ENCODE assay signal across 10 cellular contexts in genomic region chr10:116271593-116272496, GRCh38. TPM values are rescaled to one million over a fixed set of nuclear protein-coding genes. Genes with fewer than 3 reads are reported as not detected.
DNase-seq lines count a peak whose midpoint lies in the region; ATAC-seq and TF ChIP-seq lines count a peak whose summit lies in the region.
"Had no signal": no experiment of that assay in that cellular context is flagged by ENCODE, and none has a peak within 500 bp of the region (broad histone marks: within the 10 kb centered on the region; RNA-seq: fewer than 3 reads in every experiment).

No MANE protein-coding gene starts in this region.

- H3K9me3 ChIP-seq in left lung (no peaks in the 10 kb centered on the region), tibial nerve (no peaks in the 10 kb centered on the region)

- TF ChIP-seq EP300 in tibial nerve (IDR thresholded peaks at IDR 0.05): peak in 1 of 2 donors; percentile 23

- no peaks in the 10 kb centered on the region for H3K36me3 ChIP-seq in left lung
- H3K36me3 ChIP-seq in tibial nerve: peaks cover 0 to 6% (median 0%) of the 10 kb centered on the region in 3 donors

- BruUV-seq in MCF 10A (replicated peaks; lab: Mats Ljungman, UMichigan): no TSS peak

- H3K36me3 Mint-ChIP-seq in activated CD4-positive, alpha-beta T cell treated with anti-CD3 and anti-CD28 coated beads for 36 hours (ENCODE audit: low read depth): peaks cover 3% of the 10 kb centered on the region
- no peaks in the 10 kb centered on the region for H3K36me3 Mint-ChIP-seq in MCF 10A (ENCODE audit: insufficient read depth, unreplicated experiment)

- H3K4me1 Mint-ChIP-seq in activated CD4-positive, alpha-beta T cell treated with anti-CD3 and anti-CD28 coated beads for 36 hours: peaks cover 13% of the 10 kb centered on the region
- H3K4me1 Mint-ChIP-seq in MCF 10A (ENCODE audit: insufficient read depth, unreplicated experiment): peaks cover 10% of the 10 kb centered on the region

- CTCF ChIA-PET in activated CD4-positive, alpha-beta T cell treated with anti-CD3 and anti-CD28 coated beads for 36 hours (lab: Charles Lee): interaction anchor here (1.2 kb wide), 1 partner anchor 24 kb away, joined by 5 read pairs; no protein-coding TSS in a partner anchor
- CTCF ChIA-PET in MCF 10A (lab: Yijun Ruan, JAX): no interaction called here

- H3K27me3 Mint-ChIP-seq in activated CD4-positive, alpha-beta T cell treated with anti-CD3 and anti-CD28 coated beads for 36 hours: peaks cover 57% of the 10 kb centered on the region
- H3K27me3 Mint-ChIP-seq in MCF 10A (ENCODE audit: insufficient read depth, unreplicated experiment): peaks cover 23% of the 10 kb centered on the region

- H3K27ac Mint-ChIP-seq in activated CD4-positive, alpha-beta T cell treated with anti-CD3 and anti-CD28 coated beads for 36 hours: no peak overlapping the region
- H3K27ac Mint-ChIP-seq in MCF 10A (ENCODE audit: low read depth, unreplicated experiment): no peak overlapping the region
- H3K27ac Mint-ChIP-seq: CD14-positive monocyte had no signal

- POLR2A ChIA-PET in activated CD4-positive, alpha-beta T cell treated with anti-CD3 and anti-CD28 coated beads for 36 hours (lab: Charles Lee): no interaction called here
- POLR2A ChIA-PET in MCF 10A (lab: Yijun Ruan, JAX): interaction anchor here (1.3 kb wide), 1 partner anchor 307 kb away, joined by 3 read pairs; no protein-coding TSS in a partner anchor

- intact Hi-C loops in activated CD4-positive, alpha-beta T cell treated with anti-CD3 and anti-CD28 coated beads for 36 hours (cut with DNase I, micrococcal nuclease): loop anchor here in 1 of 2 experiments (10.0 kb wide), 1 partner anchor 893 kb away; no protein-coding TSS in a partner anchor
- intact Hi-C loops in MCF 10A (cut with micrococcal nuclease): no loop called here
- intact Hi-C loops in left lung (cut with DNase I): no loop called here

- H3K9me3 Mint-ChIP-seq in activated CD4-positive, alpha-beta T cell treated with anti-CD3 and anti-CD28 coated beads for 36 hours (ENCODE audit: low read depth): peaks cover 1% of the 10 kb centered on the region
- no peaks in the 10 kb centered on the region for H3K9me3 Mint-ChIP-seq in MCF 10A (ENCODE audit: unreplicated experiment)

- TF ChIP-seq CTCF in MCF 10A (IDR thresholded peaks at IDR 0.05; ENCODE audit: unreplicated experiment): no peak
- TF ChIP-seq CTCF in left lung (IDR thresholded peaks at IDR 0.05): no peak
- TF ChIP-seq CTCF in tibial nerve (IDR thresholded peaks at IDR 0.05): no peak

- H3K4me3 ChIP-seq in left lung (peak overlapping the region; percentile 21 to 25), tibial nerve (peak overlapping the region; percentile 44 to 65 (median 48))

- H3K27ac ChIP-seq in left lung: no peak overlapping the region
- H3K27ac ChIP-seq in tibial nerve: peak overlapping the region; percentile 69 to 93 (median 86)

- H3K4me1 ChIP-seq in left lung (peaks cover 11 to 25% of the 10 kb centered on the region in 2 donors), tibial nerve (peaks cover 0 to 60% (median 0%) of the 10 kb centered on the region in 4 donors)

- peak in 1 of 2 donors; percentile 12 for TF ChIP-seq POLR2A in tibial nerve (IDR thresholded peaks at IDR 0.05)

- H3K4me3 Mint-ChIP-seq in activated CD4-positive, alpha-beta T cell treated with anti-CD3 and anti-CD28 coated beads for 36 hours: peak overlapping the region; percentile 41
- peak overlapping the region; percentile 28 for H3K4me3 Mint-ChIP-seq in MCF 10A (ENCODE audit: unreplicated experiment)

- DNase-seq in activated CD4-positive, alpha-beta T cell treated with anti-CD3 and anti-CD28 coated beads for 36 hours: peak; percentile 13
- no peak for DNase-seq in activated CD4-positive, alpha-beta T cell treated with anti-CD3 and anti-CD28 coated beads for 4 hours
- no peak for DNase-seq in MCF 10A (ENCODE audit: unreplicated experiment)
- peak in 1 of 2 donors; percentile 80 for DNase-seq in left lung
- DNase-seq in tibial nerve (ENCODE audit: low spot score in 2 of 2): no peak
- no peak for DNase-seq in activated gamma-delta T cell (lab: John Stamatoyannopoulos, UW)
- DNase-seq in RKO (ENCODE audit: low spot score): no peak
- DNase-seq: activated naive CD4-positive, alpha-beta T cell treated with Interleukin-2 at 50 U/mL for 16 hours had no signal

- WGBS in tibial nerve, 2 donors: 1 to 3% methylated on average over 42 to 58 of the region's 65 CpGs

- H3K27me3 ChIP-seq in left lung (peaks cover 72 to 98% of the 10 kb centered on the region in 2 donors), tibial nerve (peaks cover 0 to 15% of the 10 kb centered on the region in 2 donors)

- no peak for ATAC-seq in activated CD4-positive, alpha-beta T cell treated with anti-CD3 and anti-CD28 coated beads for 36 hours
- peak; percentile 45 for ATAC-seq in left lung
- no peak for ATAC-seq in GM19467 (IDR thresholded peaks at IDR 0.05; ENCODE audit: unreplicated experiment)

RNA-seq across cellular contexts. Expression of gene GFRA1, which starts 1.2 kb away (rescaled TPM):
- under 1 TPM; 0.09 to 0.11 TPM for total RNA-seq in activated CD4-positive, alpha-beta T cell treated with anti-CD3 and anti-CD28 coated beads for 36 hours
- not detected in 2 replicates for total RNA-seq in MCF 10A (2022)
- 1 to 10 TPM; 1.9 to 2.4 TPM for total RNA-seq in left lung
- total RNA-seq in tibial nerve: 100 to 1,000 TPM in 1 of 4 donors, 10 to 100 TPM in 3; 57.9 to 104 (median 61.6) TPM

RNA-seq across cellular contexts. Expression of gene CCDC172, which starts 52.4 kb away (rescaled TPM):
- not detected for total RNA-seq in activated CD4-positive, alpha-beta T cell treated with anti-CD3 and anti-CD28 coated beads for 36 hours
- total RNA-seq in MCF 10A (2022) (not detected in 2 replicates), left lung (not detected), tibial nerve (not detected)

Comparison
In these comparisons a context has a peak if more than half of its experiments do, and no peak if none do; other contexts are left out.
1. H3K27ac ChIP-seq: peak in tibial nerve (4 of 4); none in left lung (0 of 2).
2. RNA of gene GFRA1, which starts 1.2 kb away (total RNA-seq): 57.9 to 104 TPM in tibial nerve; 1.9 to 2.4 TPM in left lung, 0.09 to 0.11 TPM in activated CD4-positive, alpha-beta T cell treated with anti-CD3 and anti-CD28 coated beads for 36 hours and not detected in MCF 10A; every median in the first group is over 10 times any median in the second.